ENCODE assay signal across 13 cellular contexts in genomic region chr5:168656633-168657032, GRCh38.
DNase-seq lines count a peak whose midpoint lies in the region; ATAC-seq and TF ChIP-seq lines count a peak whose summit lies in the region.
"Had no signal": no experiment of that assay in that cellular context is flagged by ENCODE, and none has a peak within 500 bp of the region (broad histone marks: within the 10 kb centered on the region; RNA-seq: fewer than 3 reads in every experiment).

No MANE protein-coding gene starts in this region.

- no peaks in the 10 kb centered on the region for H3K9me3 Mint-ChIP-seq in CD8-positive, alpha-beta T cell
- H3K9me3 Mint-ChIP-seq: effector memory CD8-positive, alpha-beta T cell; naive thymus-derived CD8-positive, alpha-beta T cell had no signal

- no peaks in the 10 kb centered on the region for H3K36me3 Mint-ChIP-seq in CD8-positive, alpha-beta T cell
- H3K36me3 Mint-ChIP-seq: naive thymus-derived CD8-positive, alpha-beta T cell had no signal

- CTCF ChIA-PET in CD8-positive, alpha-beta T cell (lab: Charles Lee): interaction anchor here (0.9 kb wide), 1 partner anchor 23 kb away, joined by 3 read pairs; no protein-coding TSS in a partner anchor

- TF ChIP-seq POLR2A in thyroid gland (IDR thresholded peaks at IDR 0.05): no peak

- in situ Hi-C loops in SK-MEL-5 (cut with HindIII; ENCODE audit: low pct_unique_long_range_greater_than_20kb, low sequenced_read_pairs): no loop called here

- H3K27me3 Mint-ChIP-seq in CD8-positive, alpha-beta T cell (ENCODE audit: low read depth): peaks cover 2% of the 10 kb centered on the region

- no peaks in the 10 kb centered on the region for H3K4me1 Mint-ChIP-seq in CD8-positive, alpha-beta T cell (ENCODE audit: low read depth)
- H3K4me1 Mint-ChIP-seq: naive thymus-derived CD8-positive, alpha-beta T cell had no signal

- H3K4me3 ChIP-seq in thyroid gland (replicated peaks in 1 of 3): no peak overlapping the region
- no peak overlapping the region for H3K4me3 ChIP-seq in CD8-positive, alpha-beta T cell (ENCODE audit: low read depth, low read length)

- no peaks in the 10 kb centered on the region for H3K9me3 ChIP-seq in thyroid gland
- no peaks in the 10 kb centered on the region for H3K9me3 ChIP-seq in CD8-positive, alpha-beta T cell (ENCODE audit: low read length)

- no peak for TF ChIP-seq CTCF in thyroid gland (IDR thresholded peaks at IDR 0.05)
- TF ChIP-seq CTCF in CD8-positive, alpha-beta T cell (IDR thresholded peaks at IDR 0.05): no peak

- POLR2A ChIA-PET in CD8-positive, alpha-beta T cell (lab: Charles Lee): no interaction called here

- 74 to 76% methylated on average over 3 of the region's 3 CpGs for WGBS in thyroid gland, 2 donors

- intact Hi-C loops in sciatic nerve (cut with DNase I): no loop called here
- intact Hi-C loops in thyroid gland (cut with DNase I): no loop called here
- intact Hi-C loops in CD8-positive, alpha-beta T cell (cut with DNase I, micrococcal nuclease): no loop called here

- DNase-seq in HCEC 1CT (peak; percentile 30), SK-MEL-5 (ENCODE audit: low read depth, low spot score) (peak; percentile 82), fibroblast of peridontal ligament (ENCODE audit: extremely low read depth) (peak; percentile 80), sciatic nerve (ENCODE audit: low spot score) (no peak), thyroid gland (no peak)
- no peak for DNase-seq in CD8-positive, alpha-beta T cell
- DNase-seq: activated CD8-positive, alpha-beta memory T cell treated with anti-CD3 and anti-CD28 coated beads, Interleukin-2, amount 50 U/mL, for 4 hours; amniotic stem cell; DMS79; effector memory CD8-positive, alpha-beta T cell; naive thymus-derived CD8-positive, alpha-beta T cell had no signal

- no peak overlapping the region for H3K27ac Mint-ChIP-seq in CD8-positive, alpha-beta T cell
- H3K27ac Mint-ChIP-seq: effector memory CD8-positive, alpha-beta T cell; naive thymus-derived CD8-positive, alpha-beta T cell had no signal

- H3K27me3 ChIP-seq in thyroid gland: no peaks in the 10 kb centered on the region
- no peaks in the 10 kb centered on the region for H3K27me3 ChIP-seq in CD8-positive, alpha-beta T cell (ENCODE audit: insufficient read depth, low read length)

- no peak overlapping the region for H3K4me3 Mint-ChIP-seq in CD8-positive, alpha-beta T cell
- H3K4me3 Mint-ChIP-seq: effector memory CD8-positive, alpha-beta T cell; naive thymus-derived CD8-positive, alpha-beta T cell had no signal

- ATAC-seq in sciatic nerve: peak; percentile 49
- ATAC-seq in HG02884 (IDR thresholded peaks at IDR 0.05; ENCODE audit: unreplicated experiment): no peak
- ATAC-seq in HG03045 (IDR thresholded peaks at IDR 0.05; ENCODE audit: unreplicated experiment): no peak
- ATAC-seq in CD8-positive, alpha-beta T cell: no peak
- ATAC-seq: effector memory CD8-positive, alpha-beta T cell; naive thymus-derived CD8-positive, alpha-beta T cell had no signal

- H3K36me3 ChIP-seq in thyroid gland: no peaks in the 10 kb centered on the region
- H3K36me3 ChIP-seq in CD8-positive, alpha-beta T cell (ENCODE audit: insufficient read depth, low read length): no peaks in the 10 kb centered on the region

- H3K27ac ChIP-seq in thyroid gland: no peak overlapping the region
- H3K27ac ChIP-seq in CD8-positive, alpha-beta T cell (ENCODE audit: low read depth, low read length): no peak overlapping the region

- H3K4me1 ChIP-seq in thyroid gland: no peaks in the 10 kb centered on the region
- no peaks in the 10 kb centered on the region for H3K4me1 ChIP-seq in CD8-positive, alpha-beta T cell (ENCODE audit: insufficient read depth, low read length)

Comparison
In these comparisons a context has a peak if more than half of its experiments do, and no peak if none do; other contexts are left out.
1. DNase-seq: peak in HCEC 1CT (single experiment), SK-MEL-5 (single experiment) and fibroblast of peridontal ligament (single experiment); none in sciatic nerve (single experiment), thyroid gland (0 of 2) and CD8-positive, alpha-beta T cell (0 of 7).